In genomic region chr14:84152452-84152851, GRCh38 we compare ENCODE assay signal across 26 cellular contexts.
"Had no signal": no experiment of that assay in that cellular context is flagged by ENCODE, and none has a peak within 500 bp of the region (broad histone marks: within the 10 kb centered on the region; RNA-seq: fewer than 3 reads in every experiment).

No MANE protein-coding gene starts in this region.

- H3K27ac ChIP-seq: esophagus squamous epithelium, neutrophil, pancreas, right lobe of liver, testis, tibial artery, upper lobe of left lung had no signal

- H3K27ac Mint-ChIP-seq: effector memory CD8-positive, alpha-beta T cell; naive thymus-derived CD8-positive, alpha-beta T cell; nephron progenitor cell; progenitor cell of endocrine pancreas had no signal

- H3K27me3 ChIP-seq: esophagus squamous epithelium, neutrophil, pancreas, right lobe of liver, testis, tibial artery, upper lobe of left lung had no signal

- H3K4me1 ChIP-seq: esophagus squamous epithelium, pancreas, right lobe of liver, testis, tibial artery, upper lobe of left lung had no signal

- H3K27me3 Mint-ChIP-seq: effector memory CD8-positive, alpha-beta T cell; naive thymus-derived CD8-positive, alpha-beta T cell; progenitor cell of endocrine pancreas had no signal

- H3K4me1 Mint-ChIP-seq: naive thymus-derived CD8-positive, alpha-beta T cell; nephron progenitor cell had no signal

- DNase-seq: cerebellar nuclear complex; cortex of kidney; effector memory CD8-positive, alpha-beta T cell; erythroblast; esophagus squamous epithelium; foreskin melanocyte; hypothalamus; mesenchymal stem cell; naive thymus-derived CD8-positive, alpha-beta T cell; nephron progenitor cell; small intestine; stimulated activated CD4-positive, alpha-beta T cell treated with anti-CD3 and anti-CD28 coated beads, Interleukin-12 subunit alpha, Interleukin-12 subunit beta, amount 100 ng/mL, for 4 hours; stimulated activated CD4-positive, alpha-beta T cell treated with anti-CD3 and anti-CD28 coated beads, Interleukin-1b, Interleukin-23, amount 100 ng/mL, for 48 hours; stimulated activated CD4-positive, alpha-beta T cell treated with anti-CD3 and anti-CD28 coated beads, Interleukin-4, amount 100 ng/mL, for 1 hour; stimulated activated CD8-positive, alpha-beta memory T cell treated with anti-CD3 and anti-CD28 coated beads, Interleukin-4, amount 100 ng/mL, for 48 hours; stimulated activated naive CD8-positive, alpha-beta T cell treated with anti-CD3 and anti-CD28 coated beads, Interleukin-15, Interleukin-2, amounts not matched to agents 100 U/mL and 50 U/mL, for 24 hours; substantia nigra; testis had no signal

- H3K36me3 ChIP-seq: esophagus squamous epithelium, neutrophil, pancreas, right lobe of liver, tibial artery, upper lobe of left lung had no signal

- ATAC-seq: effector memory CD8-positive, alpha-beta T cell; left lobe of liver; naive thymus-derived CD8-positive, alpha-beta T cell; pancreas; right lobe of liver; stimulated activated naive CD8-positive, alpha-beta T cell treated with anti-CD3 and anti-CD28 coated beads, Interleukin-15, Interleukin-2, amounts not matched to agents 100 U/mL and 50 U/mL, for 24 hours had no signal

- H3K4me3 Mint-ChIP-seq: effector memory CD8-positive, alpha-beta T cell; mesothelial cell of epicardium; naive thymus-derived CD8-positive, alpha-beta T cell; nephron progenitor cell had no signal

- H3K4me3 ChIP-seq: esophagus squamous epithelium, pancreas, right lobe of liver, testis, tibial artery, upper lobe of left lung had no signal

- H3K9me3 ChIP-seq: esophagus squamous epithelium, neutrophil, pancreas, right lobe of liver, testis, tibial artery, upper lobe of left lung had no signal

- H3K36me3 Mint-ChIP-seq: mesothelial cell of epicardium had no signal
